ENCODE assay signal across 8 cellular contexts in genomic region chr7:101743241-101743994, GRCh38.
DNase-seq lines count a peak whose midpoint lies in the region; ATAC-seq and TF ChIP-seq lines count a peak whose summit lies in the region.

No MANE protein-coding gene starts in this region.

- H3K27me3 Mint-ChIP-seq in HFFc6 (ENCODE audit: insufficient read depth) (peaks cover 9% of the 10 kb centered on the region), neural crest cell (ENCODE audit: low read depth) (peaks cover 9% of the 10 kb centered on the region)

- peak overlapping the region; percentile 75 for H3K4me2 ChIP-seq in OCI-LY1 (ENCODE audit: low read length)

- H3K4me3 ChIP-seq in OCI-LY1 (ENCODE audit: low read depth, low read length, poor library complexity, severe bottlenecking) (peak overlapping the region; percentile 66), subcutaneous abdominal adipose tissue (ENCODE audit: low read depth in 1 of 5, low read length in 5 of 5) (peak overlapping the region in 4 of 5 donors; percentile 50 to 66 (median 56))

- no peak for ATAC-seq in GM19324 (IDR thresholded peaks at IDR 0.05; ENCODE audit: low FRiP score, unreplicated experiment)

- H3K27ac Mint-ChIP-seq in HFFc6: no peak overlapping the region
- H3K27ac Mint-ChIP-seq in neural crest cell (ENCODE audit: unreplicated experiment): peak overlapping the region; percentile 35

- H3K9ac ChIP-seq in OCI-LY1 (ENCODE audit: low read length): peak overlapping the region; percentile 69
- H3K9ac ChIP-seq in subcutaneous abdominal adipose tissue (ENCODE audit: low read length in 5 of 5): no peak overlapping the region

- peaks cover 74% of the 10 kb centered on the region for H3K4me1 ChIP-seq in OCI-LY1 (ENCODE audit: insufficient read depth, low read length, severe bottlenecking)
- peaks cover 0 to 26% (median 18%) of the 10 kb centered on the region in 5 donors for H3K4me1 ChIP-seq in subcutaneous abdominal adipose tissue (ENCODE audit: control insufficient read depth in 5 of 5, insufficient read depth in 5 of 5, low read length in 5 of 5)

- no peak overlapping the region for H2AFZ ChIP-seq in OCI-LY1 (ENCODE audit: low read length)

- DNase-seq in AML-193 (lab: John Stamatoyannopoulos, UW) (peak; percentile 48 to 62), HFFc6 (peak; percentile 25), activated T-cell treated with anti-CD3 and anti-CD28 coated beads for 4 hours (peak; percentile 32), fibroblast of gingiva (ENCODE audit: low read depth) (peak; percentile 56), neural crest cell (ENCODE audit: low read depth, low spot score) (peak; percentile 56)

- H3K36me3 ChIP-seq in OCI-LY1 (ENCODE audit: insufficient read depth, low read length): no peaks in the 10 kb centered on the region
- no peaks in the 10 kb centered on the region for H3K36me3 ChIP-seq in subcutaneous abdominal adipose tissue (ENCODE audit: control insufficient read depth in 5 of 5, insufficient read depth in 5 of 5, low read length in 5 of 5)

- peak overlapping the region; percentile 99 for H3K27ac ChIP-seq in OCI-LY1 (ENCODE audit: low read depth, low read length, poor library complexity, severe bottlenecking)
- H3K27ac ChIP-seq in subcutaneous abdominal adipose tissue (ENCODE audit: low read depth, low read length): no peak overlapping the region

- H3K9me3 Mint-ChIP-seq in HFFc6 (no peaks in the 10 kb centered on the region), neural crest cell (no peaks in the 10 kb centered on the region)

- no peaks in the 10 kb centered on the region for H3K9me2 ChIP-seq in OCI-LY1 (ENCODE audit: low read depth, low read length)

- no peaks in the 10 kb centered on the region for H4K20me1 ChIP-seq in OCI-LY1 (ENCODE audit: insufficient read depth, low read length)

- TF ChIP-seq CTCF in HFFc6 (IDR thresholded peaks at IDR 0.05) (peak; percentile 78), OCI-LY1 (IDR thresholded peaks at IDR 0.05; ENCODE audit: low read length) (peak; percentile 97), neural crest cell (conservative IDR thresholded peaks at IDR 0.05) (peak; percentile 56)

- no peaks in the 10 kb centered on the region for H3K79me2 ChIP-seq in OCI-LY1 (ENCODE audit: insufficient read depth, low read length)

- no peaks in the 10 kb centered on the region for H3K4me1 Mint-ChIP-seq in HFFc6 (ENCODE audit: low read depth)
- H3K4me1 Mint-ChIP-seq in neural crest cell: peaks cover 14% of the 10 kb centered on the region

- H3K27me3 ChIP-seq in OCI-LY1 (ENCODE audit: insufficient read depth, low read length) (no peaks in the 10 kb centered on the region), subcutaneous abdominal adipose tissue (ENCODE audit: control insufficient read depth in 5 of 5, insufficient read depth in 4 of 5, low read length in 5 of 5) (peaks cover 17 to 27% (median 21%) of the 10 kb centered on the region in 5 donors)

- no peaks in the 10 kb centered on the region for H3K36me3 Mint-ChIP-seq in HFFc6 (ENCODE audit: low read depth)
- H3K36me3 Mint-ChIP-seq in neural crest cell (ENCODE audit: low read depth): no peaks in the 10 kb centered on the region

- H3K9me3 ChIP-seq in OCI-LY1 (ENCODE audit: low read length) (no peaks in the 10 kb centered on the region), subcutaneous abdominal adipose tissue (ENCODE audit: control insufficient read depth in 5 of 5, low read length in 5 of 5) (no peaks in the 10 kb centered on the region)

- H3F3A ChIP-seq in OCI-LY1 (ENCODE audit: insufficient read depth, low read length): peaks cover 11% of the 10 kb centered on the region

- H3K4me3 Mint-ChIP-seq in HFFc6 (peak overlapping the region; percentile 83), neural crest cell (peak overlapping the region; percentile 90)
